In genomic region chr9:113274474-113275146, GRCh38 we compare ENCODE assay signal across 1 cellular context.
A peak's percentile ranks its signal among the peaks of the same experiment; 100 is the strongest.
TF ChIP-seq lines count a peak whose summit lies in the region.

No MANE protein-coding gene starts in this region.

TF ChIP-seq in GM12878, 131 proteins besides CTCF, POLR2A, EP300 and RAD21 (continued from another document):
- TF ChIP-seq NKRF (conservative IDR thresholded peaks at IDR 0.05) (no peak), SMC3 (IDR thresholded peaks at IDR 0.05; ENCODE audit: borderline replicate concordance, low read length) (peak; percentile 42; the same call in 1 of the 2 replicates), NFIC (IDR thresholded peaks at IDR 0.05; ENCODE audit: low read depth, low read length) (no peak), NR2C1 (IDR thresholded peaks at IDR 0.05) (peak; percentile 93), TCF3 (IDR thresholded peaks at IDR 0.05; ENCODE audit: borderline replicate concordance, insufficient read depth, low read depth, low read length) (no peak), JUNB (IDR thresholded peaks at IDR 0.05) (no peak), POLR2AphosphoS2 (IDR thresholded peaks at IDR 0.05; ENCODE audit: low read depth, low read length) (no peak), BHLHE40 (IDR thresholded peaks at IDR 0.05; ENCODE audit: borderline replicate concordance in 1 of 2, low read depth in 2 of 2, low read length in 1 of 2) (no peak), PAX5 (IDR thresholded peaks at IDR 0.05; ENCODE audit: borderline replicate concordance, low read depth, low read length) (no peak), CEBPB (IDR thresholded peaks at IDR 0.05; ENCODE audit: borderline replicate concordance in 1 of 2, low read depth in 2 of 2, low read length in 2 of 2) (no peak), SPI1 (IDR thresholded peaks at IDR 0.05; ENCODE audit: borderline replicate concordance, insufficient read depth, low read depth, low read length) (no peak), USF1 (IDR thresholded peaks at IDR 0.05; ENCODE audit: borderline replicate concordance, extremely low read length, insufficient read depth, low read depth, low read length) (no peak), BCL11A (IDR thresholded peaks at IDR 0.05; ENCODE audit: low read depth, low read length) (no peak), RFX5 (IDR thresholded peaks at IDR 0.05; ENCODE audit: low read depth, low read length) (no peak), ELK1 (IDR thresholded peaks at IDR 0.05; ENCODE audit: low read depth, low read length) (no peak), IRF3 (IDR thresholded peaks at IDR 0.05) (no peak), IKZF2 (IDR thresholded peaks at IDR 0.05) (no peak), HDAC6 (IDR thresholded peaks at IDR 0.05; ENCODE audit: unreplicated experiment) (no peak), ZZZ3 (IDR thresholded peaks at IDR 0.05; ENCODE audit: control insufficient read depth, insufficient read length, low read depth) (no peak), MXI1 (IDR thresholded peaks at IDR 0.05; ENCODE audit: low read depth, low read length) (0 out of 2 replicates have a peak, but pooled peaks have one; percentile 15), POLR2AphosphoS5 (IDR thresholded peaks at IDR 0.05; ENCODE audit: low read length) (no peak), EGR1 (IDR thresholded peaks at IDR 0.05; ENCODE audit: borderline replicate concordance in 1 of 2, low read depth in 2 of 2, low read length in 2 of 2) (no peak), ZNF687 (IDR thresholded peaks at IDR 0.05) (peak; percentile 39; the same call in 1 of the 2 replicates), RELA (IDR thresholded peaks at IDR 0.05; ENCODE audit: borderline replicate concordance, partially characterized antibody) (no peak), CHD1 (IDR thresholded peaks at IDR 0.05; ENCODE audit: low read depth, low read length) (no peak), POU2F2 (IDR thresholded peaks at IDR 0.05; ENCODE audit: borderline replicate concordance, low read depth, low read length) (no peak), NRF1 (conservative IDR thresholded peaks at IDR 0.05; ENCODE audit: low read depth, low read length) (no peak), NR2F1 (conservative IDR thresholded peaks at IDR 0.05) (peak; percentile 98), TBL1XR1 (IDR thresholded peaks at IDR 0.05; ENCODE audit: low read depth, low read length) (no peak), GABPA (IDR thresholded peaks at IDR 0.05; ENCODE audit: low read depth) (no peak), MLLT1 (IDR thresholded peaks at IDR 0.05) (no peak), EZH2 (IDR thresholded peaks at IDR 0.05; ENCODE audit: borderline replicate concordance, control insufficient read depth, low read depth, low read length) (no peak), RB1 (IDR thresholded peaks at IDR 0.05; ENCODE audit: borderline replicate concordance) (peak; percentile 36; the same call in 1 of the 2 replicates), MAX (IDR thresholded peaks at IDR 0.05; ENCODE audit: low read depth, low read length) (no peak), PAX8 (IDR thresholded peaks at IDR 0.05) (no peak)
